In genomic region chr20:10705801-10706459, GRCh38 we compare ENCODE assay signal across 23 cellular contexts. TPM values are rescaled to one million over a fixed set of nuclear protein-coding genes. Genes with fewer than 3 reads are reported as not detected.
DNase-seq lines count a peak whose midpoint lies in the region; TF ChIP-seq lines count a peak whose summit lies in the region.
"Had no signal": no experiment of that assay in that cellular context is flagged by ENCODE, and none has a peak within 500 bp of the region (broad histone marks: within the 10 kb centered on the region; RNA-seq: fewer than 3 reads in every experiment).

No MANE protein-coding gene starts in this region.

- no peak for TF ChIP-seq POLR2A in breast epithelium (IDR thresholded peaks at IDR 0.05)

- CTCF ChIA-PET in MCF 10A (lab: Yijun Ruan, JAX), result interaction anchor here (0.7 to 4.8 kb wide), 8 partner anchors 9 to 500 kb away, joined by 3 to 22 read pairs (median 4); no protein-coding TSS in a partner anchor
- CTCF ChIA-PET in CD4-positive, alpha-beta memory T cell (lab: Charles Lee; ENCODE audit: partially characterized antibody), result no interaction called here

- H3K9me3 Mint-ChIP-seq in MCF 10A (ENCODE audit: unreplicated experiment), result peaks cover 14% of the 10 kb centered on the region
- H3K9me3 Mint-ChIP-seq in CD4-positive, alpha-beta memory T cell, result peaks cover 0 to 4% (median 0%) of the 10 kb centered on the region in 8 donors

- peak overlapping the region; percentile 78 for H3K27ac Mint-ChIP-seq in MCF 10A (ENCODE audit: low read depth, unreplicated experiment)
- no peak overlapping the region for H3K27ac Mint-ChIP-seq in CD4-positive, alpha-beta memory T cell
- H3K27ac Mint-ChIP-seq: activated CD4-positive, alpha-beta T cell treated with anti-CD3 and anti-CD28 coated beads for 36 hours; IgD-negative memory B cell had no signal

- H3K36me3 ChIP-seq in breast epithelium, result no peaks in the 10 kb centered on the region
- H3K36me3 ChIP-seq in CD4-positive, alpha-beta memory T cell (ENCODE audit: insufficient read depth, low read length), result no peaks in the 10 kb centered on the region
- H3K36me3 ChIP-seq: SJCRH30, suprapubic skin had no signal

- H3K4me3 ChIP-seq in breast epithelium, result no peak overlapping the region
- H3K4me3 ChIP-seq in CD4-positive, alpha-beta memory T cell (ENCODE audit: low read length in 2 of 2), result no peak overlapping the region
- H3K4me3 ChIP-seq: psoas muscle, SJCRH30, suprapubic skin had no signal

- H3K27me3 ChIP-seq in breast epithelium, result no peaks in the 10 kb centered on the region
- H3K27me3 ChIP-seq in CD4-positive, alpha-beta memory T cell (ENCODE audit: insufficient read depth, low read length), result no peaks in the 10 kb centered on the region
- H3K27me3 ChIP-seq: SJCRH30, suprapubic skin had no signal

- no peaks in the 10 kb centered on the region for H3K27me3 Mint-ChIP-seq in MCF 10A (ENCODE audit: insufficient read depth, unreplicated experiment)
- peaks cover 1 to 5% of the 10 kb centered on the region in 2 donors for H3K27me3 Mint-ChIP-seq in CD4-positive, alpha-beta memory T cell

- no peaks in the 10 kb centered on the region for H3K4me1 ChIP-seq in breast epithelium
- no peaks in the 10 kb centered on the region for H3K4me1 ChIP-seq in CD4-positive, alpha-beta memory T cell (ENCODE audit: insufficient read depth, low read length)
- H3K4me1 ChIP-seq: psoas muscle, SJCRH30, suprapubic skin had no signal

- TF ChIP-seq CTCF in MCF 10A (IDR thresholded peaks at IDR 0.05; ENCODE audit: unreplicated experiment), result no peak
- TF ChIP-seq CTCF in breast epithelium (IDR thresholded peaks at IDR 0.05), result no peak

- DNase-seq in MCF 10A (ENCODE audit: unreplicated experiment), result peak; percentile 93
- no peak for DNase-seq in breast epithelium (ENCODE audit: low spot score in 2 of 2)
- peak; percentile 50 for DNase-seq in RKO (ENCODE audit: low spot score)
- peak; percentile 27 for DNase-seq in glomerular visceral epithelial cell (ENCODE audit: extremely low spot score)
- no peak for DNase-seq in UCSD-AML1 (lab: John Stamatoyannopoulos, UW; ENCODE audit: unreplicated experiment)
- no peak for DNase-seq in GM19238 (ENCODE audit: insufficient read length, low spot score)
- DNase-seq in CD4-positive, alpha-beta memory T cell, result no peak
- no peak for DNase-seq in NCI-H2081 treated with DMSO at 0.1 percent for 48 hours (lab: John Stamatoyannopoulos, UW)
- DNase-seq: activated CD4-positive, alpha-beta T cell treated with anti-CD3 and anti-CD28 coated beads for 36 hours; activated CD8-positive, alpha-beta memory T cell treated with anti-CD3 and anti-CD28 coated beads, Interleukin-2, amount 50 U/mL, for 48 hours; amygdala; DMS79 treated with DMSO at 0.1 percent for 48 hours; effector memory CD4-positive, alpha-beta T cell; GOT3; NCI-H187 treated with DMSO at 0.1 percent for 48 hours; NCI-H345; psoas muscle; SJCRH30; stimulated activated CD4-positive, alpha-beta T cell treated with anti-CD3 and anti-CD28 coated beads, Interleukin-4, amount 100 ng/mL, for 4 hours had no signal

- POLR2A ChIA-PET in MCF 10A (lab: Yijun Ruan, JAX), result interaction anchor here (0.6 to 3.3 kb wide), 17 partner anchors 9 to 499 kb away, joined by 3 to 19 read pairs (median 5); partner anchors contain the start of genes JAG1 and MKKS
- POLR2A ChIA-PET in CD4-positive, alpha-beta memory T cell (lab: Charles Lee; ENCODE audit: partially characterized antibody), result no interaction called here

- H3K4me1 Mint-ChIP-seq in MCF 10A (ENCODE audit: insufficient read depth, unreplicated experiment), result peaks cover 20% of the 10 kb centered on the region
- H3K4me1 Mint-ChIP-seq in CD4-positive, alpha-beta memory T cell, result no peaks in the 10 kb centered on the region
- H3K4me1 Mint-ChIP-seq: activated CD4-positive, alpha-beta T cell treated with anti-CD3 and anti-CD28 coated beads for 36 hours; IgD-negative memory B cell had no signal

- BruUV-seq in MCF 10A (replicated peaks; lab: Mats Ljungman, UMichigan), result no TSS peak

- H3K4me3 Mint-ChIP-seq in MCF 10A (ENCODE audit: unreplicated experiment), result peak overlapping the region; percentile 45
- H3K4me3 Mint-ChIP-seq in CD4-positive, alpha-beta memory T cell, result no peak overlapping the region
- H3K4me3 Mint-ChIP-seq: activated CD4-positive, alpha-beta T cell treated with anti-CD3 and anti-CD28 coated beads for 36 hours; neural crest cell had no signal

- H3K27ac ChIP-seq in breast epithelium, result no peak overlapping the region
- no peak overlapping the region for H3K27ac ChIP-seq in CD4-positive, alpha-beta memory T cell (ENCODE audit: low read depth, low read length)
- H3K27ac ChIP-seq: C4-2B, psoas muscle, SJCRH30, suprapubic skin had no signal

- intact Hi-C loops in MCF 10A (cut with micrococcal nuclease), result loop anchor here (10.0 kb wide), 1 partner anchor 159 kb away; no protein-coding TSS in a partner anchor
- intact Hi-C loops in breast epithelium (cut with DNase I; ENCODE audit: low total_unique reads), result no loop called here
- intact Hi-C loops in CD4-positive, alpha-beta memory T cell (cut with micrococcal nuclease), result no loop called here

- no peaks in the 10 kb centered on the region for H3K9me3 ChIP-seq in breast epithelium
- no peaks in the 10 kb centered on the region for H3K9me3 ChIP-seq in CD4-positive, alpha-beta memory T cell (ENCODE audit: control insufficient read depth in 1 of 2, low read length in 2 of 2)
- H3K9me3 ChIP-seq: psoas muscle, SJCRH30, suprapubic skin had no signal

- H3K36me3 Mint-ChIP-seq in MCF 10A (ENCODE audit: insufficient read depth, unreplicated experiment), result no peaks in the 10 kb centered on the region
- H3K36me3 Mint-ChIP-seq in CD4-positive, alpha-beta memory T cell, result no peaks in the 10 kb centered on the region
- H3K36me3 Mint-ChIP-seq: IgD-negative memory B cell had no signal

RNA-seq across cellular contexts. Expression of gene JAG1, which starts 32.1 kb away (rescaled TPM):
- 62.5 and 88.0 TPM in 2 replicates for total RNA-seq in MCF 10A (2022)
- 10 to 100 TPM; 49.0 to 97.9 (median 75.7) TPM for total RNA-seq in breast epithelium
- total RNA-seq in CD4-positive, alpha-beta memory T cell, result under 1 TPM; 0.29 to 0.61 TPM
- polyA plus RNA-seq in CD4-positive, alpha-beta memory T cell, result 1 to 10 TPM in 1 of 2 donors, under 1 TPM in 1; 0.04 to 1.9 TPM
- polyA plus RNA-seq: IgD-negative memory B cell had no signal

Comparison
In these comparisons a context has a peak if more than half of its experiments do, and no peak if none do; other contexts are left out.
1. DNase-seq: peak in MCF 10A (single experiment), RKO (single experiment) and glomerular visceral epithelial cell (single experiment); none in breast epithelium (0 of 2), UCSD-AML1 (single experiment), GM19238 (single experiment), CD4-positive, alpha-beta memory T cell (0 of 5) and NCI-H2081 treated with DMSO at 0.1 percent for 48 hours (single experiment).
2. RNA of gene JAG1, which starts 32.1 kb away (total RNA-seq): 62.5 to 88.0 TPM in MCF 10A and 49.0 to 97.9 TPM in breast epithelium; 0.29 to 0.61 TPM in CD4-positive, alpha-beta memory T cell; every median in the first group is over 10 times any median in the second.